Comparison of ENCODE assay signal across 9 cellular contexts in genomic region chr11:21511835-21512440, GRCh38.
A peak's percentile ranks its signal among the peaks of the same experiment; 100 is the strongest.
DNase-seq lines count a peak whose midpoint lies in the region; ATAC-seq, FAIRE-seq and TF ChIP-seq lines count a peak whose summit lies in the region.
"Had no signal": no experiment of that assay in that cellular context is flagged by ENCODE, and none has a peak within 500 bp of the region (broad histone marks: within the 10 kb centered on the region; RNA-seq: fewer than 3 reads in every experiment).

No MANE protein-coding gene starts in this region.

- ATAC-seq in GM19351 (IDR thresholded peaks at IDR 0.05; ENCODE audit: unreplicated experiment) (peak; percentile 94), HG03442 (IDR thresholded peaks at IDR 0.05; ENCODE audit: unreplicated experiment) (peak; percentile 69)
- ATAC-seq in activated naive CD8-positive, alpha-beta T cell treated with anti-CD3 and anti-CD28 coated beads, Interleukin-2, amount 50 U/mL, for 24 hours = no peak

- H3K9me3 Mint-ChIP-seq in activated naive CD8-positive, alpha-beta T cell treated with anti-CD3 and anti-CD28 coated beads, Interleukin-2, amount 50 U/mL, for 24 hours = no peaks in the 10 kb centered on the region

- peak; percentile 66 for TF ChIP-seq CTCF in kidney (IDR thresholded peaks at IDR 0.05; ENCODE audit: borderline replicate concordance, extremely low read depth, insufficient read depth)

- no peak overlapping the region for H3K4me3 ChIP-seq in kidney (ENCODE audit: low read length in 2 of 2)
- H3K4me3 ChIP-seq: ovary had no signal

- intact Hi-C loops in kidney (cut with DNase I) = no loop called here

- no peaks in the 10 kb centered on the region for H3K36me3 Mint-ChIP-seq in activated naive CD8-positive, alpha-beta T cell treated with anti-CD3 and anti-CD28 coated beads, Interleukin-2, amount 50 U/mL, for 24 hours (ENCODE audit: low read depth)

- no peak for FAIRE-seq in kidney (lab: Jason Lieb, UNC)

- peak; percentile 1 for DNase-seq in EH (ENCODE audit: low read depth)
- peak; percentile 21 for DNase-seq in NCI-H510A treated with DMSO at 0.1 percent for 48 hours (lab: John Stamatoyannopoulos, UW)
- peak; percentile 27 for DNase-seq in activated naive CD8-positive, alpha-beta T cell treated with anti-CD3 and anti-CD28 coated beads, Interleukin-2, amount 50 U/mL, for 24 hours
- no peak for DNase-seq in kidney
- DNase-seq in substantia nigra (lab: John Stamatoyannopoulos, UW) = peak in 27 of 49 donors; percentile 1 to 66 (median 20)
- no peak for DNase-seq in HCEC 1CT

- H3K27ac ChIP-seq in kidney (ENCODE audit: low read depth in 2 of 2, low read length in 2 of 2) (no peak overlapping the region), substantia nigra (ENCODE audit: low read depth, low read length, poor library complexity, severe bottlenecking) (no peak overlapping the region)
- H3K27ac ChIP-seq: ovary had no signal

- no peaks in the 10 kb centered on the region for H3K4me1 Mint-ChIP-seq in activated naive CD8-positive, alpha-beta T cell treated with anti-CD3 and anti-CD28 coated beads, Interleukin-2, amount 50 U/mL, for 24 hours

- no peaks in the 10 kb centered on the region for H3K36me3 ChIP-seq in kidney (ENCODE audit: control insufficient read depth in 1 of 2, insufficient read depth in 2 of 2, low read length in 2 of 2)
- H3K36me3 ChIP-seq: ovary had no signal

- H3K4me3 Mint-ChIP-seq in activated naive CD8-positive, alpha-beta T cell treated with anti-CD3 and anti-CD28 coated beads, Interleukin-2, amount 50 U/mL, for 24 hours = no peak overlapping the region

- no peaks in the 10 kb centered on the region for H3K4me1 ChIP-seq in kidney (ENCODE audit: control insufficient read depth in 1 of 2, insufficient read depth in 1 of 2, low read depth in 1 of 2, low read length in 2 of 2)

- H3K27me3 Mint-ChIP-seq in activated naive CD8-positive, alpha-beta T cell treated with anti-CD3 and anti-CD28 coated beads, Interleukin-2, amount 50 U/mL, for 24 hours = no peaks in the 10 kb centered on the region

- H3K9me3 ChIP-seq in kidney (ENCODE audit: control insufficient read depth in 1 of 2, low read length in 2 of 2) = no peaks in the 10 kb centered on the region
- H3K9me3 ChIP-seq: ovary had no signal

- H3K27ac Mint-ChIP-seq in activated naive CD8-positive, alpha-beta T cell treated with anti-CD3 and anti-CD28 coated beads, Interleukin-2, amount 50 U/mL, for 24 hours = no peak overlapping the region

- H3K9ac ChIP-seq in kidney (ENCODE audit: low read length in 2 of 2) = no peak overlapping the region

Comparison
In these comparisons a context has a peak if more than half of its experiments do, and no peak if none do; other contexts are left out.
1. DNase-seq: peak in EH (single experiment), NCI-H510A treated with DMSO at 0.1 percent for 48 hours (single experiment), activated naive CD8-positive, alpha-beta T cell treated with anti-CD3 and anti-CD28 coated beads, Interleukin-2, amount 50 U/mL, for 24 hours (single experiment) and substantia nigra (27 of 49); none in kidney (single experiment) and HCEC 1CT (single experiment).